ENCODE assay signal across 8 cellular contexts in the genomic region with DNA sequence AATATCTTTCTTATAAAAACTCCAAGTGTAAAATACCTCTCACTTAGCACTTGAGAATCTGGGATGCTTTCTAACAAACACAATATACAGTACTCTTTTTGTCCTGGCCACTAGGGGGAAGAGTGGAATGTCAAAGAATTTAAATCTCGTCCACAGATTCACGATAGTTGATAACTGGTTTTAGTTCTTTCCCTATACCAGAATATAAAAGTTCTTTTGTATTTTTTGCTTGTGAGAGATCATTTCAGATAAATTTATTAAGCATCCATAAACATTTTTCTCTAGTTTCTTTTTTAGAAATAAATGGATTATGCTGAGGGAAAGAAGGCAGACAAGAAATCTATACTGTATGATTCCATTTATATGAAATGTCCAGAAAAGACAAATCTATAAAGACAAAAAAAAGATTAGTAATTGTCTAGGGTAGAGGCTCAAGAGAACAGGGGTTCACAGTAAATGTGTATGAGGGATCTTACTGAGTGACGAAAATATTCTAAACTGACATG. TPM values are rescaled to one million over a fixed set of nuclear protein-coding genes. Genes with fewer than 3 reads are reported as not detected.
DNase-seq lines count a peak whose midpoint lies in the region; TF ChIP-seq lines count a peak whose summit lies in the region.

No MANE protein-coding gene starts in this region.

- no peaks in the 10 kb centered on the region; the same call in 1 of the 2 replicates for H3K9me3 ChIP-seq in SK-N-SH
- no peaks in the 10 kb centered on the region for H3K9me3 ChIP-seq in esophagus muscularis mucosa
- no peaks in the 10 kb centered on the region for H3K9me3 ChIP-seq in neural cell (ENCODE audit: low read length)

- H3K9ac ChIP-seq in SK-N-SH (no peak overlapping the region), neural cell (ENCODE audit: low read length) (no peak overlapping the region)

- H3K4me1 ChIP-seq in SK-N-SH (ENCODE audit: control insufficient read depth in 1 of 2, insufficient read depth in 2 of 2, low read depth in 1 of 2, low read length in 1 of 2) = no peaks in the 10 kb centered on the region; a peak in 1 of 4 replicates
- no peaks in the 10 kb centered on the region for H3K4me1 ChIP-seq in esophagus muscularis mucosa

- intact Hi-C loops in esophagus muscularis mucosa (cut with DNase I) = loop anchor here (1.0 kb wide), 1 partner anchor 66 kb away; no protein-coding TSS in a partner anchor

- no peaks in the 10 kb centered on the region for H3K9me2 ChIP-seq in SK-N-SH
- H3K9me2 ChIP-seq in neural cell (ENCODE audit: insufficient read depth, low read length) = no peaks in the 10 kb centered on the region

- no peak overlapping the region for H3K27ac ChIP-seq in SK-N-SH (ENCODE audit: low read depth in 2 of 2, low read length in 1 of 2)
- no peak overlapping the region for H3K27ac ChIP-seq in esophagus muscularis mucosa (replicated peaks in 1 of 4)
- no peak overlapping the region for H3K27ac ChIP-seq in neural cell (ENCODE audit: low read length)

- POLR2A ChIA-PET in BJ (lab: Charles Lee) = no interaction called here
- POLR2A ChIA-PET in SK-N-SH (lab: Yijun Ruan, JAX) = no interaction called here

- H2AFZ ChIP-seq in SK-N-SH (ENCODE audit: low read depth) (peak overlapping the region; percentile 60; the same call in 1 of the 2 replicates), neural cell (ENCODE audit: low read depth, low read length) (no peak overlapping the region)

- H3K36me3 ChIP-seq in BJ (ENCODE audit: control insufficient read depth, insufficient read depth, low read length) (no peaks in the 10 kb centered on the region), SK-N-SH (replicated peaks in 1 of 2; ENCODE audit: control insufficient read depth in 1 of 2, insufficient read depth in 2 of 2, low read length in 1 of 2) (no peaks in the 10 kb centered on the region), esophagus muscularis mucosa (no peaks in the 10 kb centered on the region), neural cell (ENCODE audit: insufficient read depth, low read length) (no peaks in the 10 kb centered on the region)

- H4K20me1 ChIP-seq in SK-N-SH (ENCODE audit: insufficient read depth) (no peaks in the 10 kb centered on the region), neural cell (ENCODE audit: insufficient read depth) (no peaks in the 10 kb centered on the region)

- CTCF ChIA-PET in BJ (lab: Yijun Ruan, JAX) = interaction anchor here (3.3 kb wide), 1 partner anchor 66 kb away, joined by 20 read pairs; no protein-coding TSS in a partner anchor
- CTCF ChIA-PET in SK-N-SH (lab: Yijun Ruan, JAX) = interaction anchor here (0.8 kb wide), 1 partner anchor 10 kb away, joined by 3 read pairs; no protein-coding TSS in a partner anchor

- no peak for TF ChIP-seq POLR2A in esophagus muscularis mucosa (IDR thresholded peaks at IDR 0.05; ENCODE audit: low read depth)

- 33% methylated on average over 3 of the region's 3 CpGs for WGBS in SK-N-SH (ENCODE audit: low lambda C conversion rate)
- WGBS in esophagus muscularis mucosa = 30% methylated on average over 3 of the region's 3 CpGs

- TF ChIP-seq EP300 in SK-N-SH (IDR thresholded peaks at IDR 0.05; ENCODE audit: borderline replicate concordance in 1 of 2, low read depth in 1 of 2, low read length in 1 of 2) (no peak), esophagus muscularis mucosa (IDR thresholded peaks at IDR 0.05) (no peak), neural cell (conservative IDR thresholded peaks at IDR 0.05; ENCODE audit: poor library complexity, severe bottlenecking) (no peak)

- no peak for DNase-seq in BJ (ENCODE audit: low read depth)
- peak; percentile 41 for DNase-seq in HPDE6-E6E7 (ENCODE audit: extremely low spot score)
- DNase-seq in SK-N-SH = peak; percentile 59
- DNase-seq in esophagus muscularis mucosa (ENCODE audit: extremely low spot score) = no peak
- no peak for DNase-seq in ecto neural progenitor cell (ENCODE audit: low spot score)
- no peak for DNase-seq in stimulated activated naive CD4-positive, alpha-beta T cell treated with Interleukin-2 at 50 U/mL for 16 hours (lab: John Stamatoyannopoulos, UW)

- H3K27me3 ChIP-seq in BJ (ENCODE audit: control insufficient read depth, insufficient read depth, low read length) (no peaks in the 10 kb centered on the region), SK-N-SH (ENCODE audit: insufficient read depth) (no peaks in the 10 kb centered on the region), esophagus muscularis mucosa (no peaks in the 10 kb centered on the region), neural cell (ENCODE audit: insufficient read depth, low read depth, low read length) (no peaks in the 10 kb centered on the region)

- TF ChIP-seq RAD21 in SK-N-SH (IDR thresholded peaks at IDR 0.05; ENCODE audit: low read length) (peak; percentile 82), neural cell (conservative IDR thresholded peaks at IDR 0.05) (peak; percentile 45)

- H3K4me3 ChIP-seq in BJ (ENCODE audit: low read depth, low read length) = no peak overlapping the region
- H3K4me3 ChIP-seq in SK-N-SH (ENCODE audit: low read depth in 2 of 2, low read length in 1 of 2) = no peak overlapping the region
- no peak overlapping the region for H3K4me3 ChIP-seq in esophagus muscularis mucosa
- no peak overlapping the region for H3K4me3 ChIP-seq in neural cell (ENCODE audit: low read length)

- H3K79me2 ChIP-seq in SK-N-SH (ENCODE audit: insufficient read depth) (no peaks in the 10 kb centered on the region), neural cell (replicated peaks; ENCODE audit: insufficient read depth, low read length) (no peaks in the 10 kb centered on the region)

- peak; percentile 65 for TF ChIP-seq CTCF in BJ (IDR thresholded peaks at IDR 0.05; ENCODE audit: insufficient read depth, low read depth, low read length)
- peak; percentile 45; the same call in 1 of the 2 replicates for TF ChIP-seq CTCF in GM12874 (IDR thresholded peaks at IDR 0.05; ENCODE audit: insufficient read depth, low read depth, low read length)
- peak; percentile 80 for TF ChIP-seq CTCF in SK-N-SH (IDR thresholded peaks at IDR 0.05)
- TF ChIP-seq CTCF in esophagus muscularis mucosa (IDR thresholded peaks at IDR 0.05) = peak; percentile 66 to 75 (median 70)
- TF ChIP-seq CTCF in neural cell (IDR thresholded peaks at IDR 0.05; ENCODE audit: poor library complexity, severe bottlenecking) = peak; percentile 58

- H3F3A ChIP-seq in SK-N-SH (replicated peaks; ENCODE audit: insufficient read depth) (no peaks in the 10 kb centered on the region), neural cell (ENCODE audit: insufficient read depth, low read length, poor library complexity, severe bottlenecking) (no peaks in the 10 kb centered on the region)

- no peak overlapping the region for H3K4me2 ChIP-seq in SK-N-SH
- H3K4me2 ChIP-seq in neural cell (ENCODE audit: low read length) = no peak overlapping the region

TF ChIP-seq in SK-N-SH, 30 proteins besides CTCF, POLR2A, EP300 and RAD21:
- TF ChIP-seq SMC3 (IDR thresholded peaks at IDR 0.05; ENCODE audit: low read depth, low read length) = peak; percentile 74
- TF ChIP-seq, protein P1, sequence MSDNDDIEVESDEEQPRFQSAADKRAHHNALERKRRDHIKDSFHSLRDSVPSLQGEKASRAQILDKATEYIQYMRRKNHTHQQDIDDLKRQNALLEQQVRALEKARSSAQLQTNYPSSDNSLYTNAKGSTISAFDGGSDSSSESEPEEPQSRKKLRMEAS (IDR thresholded peaks at IDR 0.05; ENCODE audit: low read depth) = no peak

TF ChIP-seq in neural cell, 6 proteins besides CTCF, POLR2A, EP300 and RAD21 (continues in another document):
- no peak for TF ChIP-seq MXI1 (conservative IDR thresholded peaks at IDR 0.05; ENCODE audit: poor library complexity, severe bottlenecking)
- no peak for TF ChIP-seq SMC3 (conservative IDR thresholded peaks at IDR 0.05; ENCODE audit: poor library complexity)
- no peak for TF ChIP-seq POLR2AphosphoS5 (IDR thresholded peaks at IDR 0.05)
- TF ChIP-seq, protein P2, sequence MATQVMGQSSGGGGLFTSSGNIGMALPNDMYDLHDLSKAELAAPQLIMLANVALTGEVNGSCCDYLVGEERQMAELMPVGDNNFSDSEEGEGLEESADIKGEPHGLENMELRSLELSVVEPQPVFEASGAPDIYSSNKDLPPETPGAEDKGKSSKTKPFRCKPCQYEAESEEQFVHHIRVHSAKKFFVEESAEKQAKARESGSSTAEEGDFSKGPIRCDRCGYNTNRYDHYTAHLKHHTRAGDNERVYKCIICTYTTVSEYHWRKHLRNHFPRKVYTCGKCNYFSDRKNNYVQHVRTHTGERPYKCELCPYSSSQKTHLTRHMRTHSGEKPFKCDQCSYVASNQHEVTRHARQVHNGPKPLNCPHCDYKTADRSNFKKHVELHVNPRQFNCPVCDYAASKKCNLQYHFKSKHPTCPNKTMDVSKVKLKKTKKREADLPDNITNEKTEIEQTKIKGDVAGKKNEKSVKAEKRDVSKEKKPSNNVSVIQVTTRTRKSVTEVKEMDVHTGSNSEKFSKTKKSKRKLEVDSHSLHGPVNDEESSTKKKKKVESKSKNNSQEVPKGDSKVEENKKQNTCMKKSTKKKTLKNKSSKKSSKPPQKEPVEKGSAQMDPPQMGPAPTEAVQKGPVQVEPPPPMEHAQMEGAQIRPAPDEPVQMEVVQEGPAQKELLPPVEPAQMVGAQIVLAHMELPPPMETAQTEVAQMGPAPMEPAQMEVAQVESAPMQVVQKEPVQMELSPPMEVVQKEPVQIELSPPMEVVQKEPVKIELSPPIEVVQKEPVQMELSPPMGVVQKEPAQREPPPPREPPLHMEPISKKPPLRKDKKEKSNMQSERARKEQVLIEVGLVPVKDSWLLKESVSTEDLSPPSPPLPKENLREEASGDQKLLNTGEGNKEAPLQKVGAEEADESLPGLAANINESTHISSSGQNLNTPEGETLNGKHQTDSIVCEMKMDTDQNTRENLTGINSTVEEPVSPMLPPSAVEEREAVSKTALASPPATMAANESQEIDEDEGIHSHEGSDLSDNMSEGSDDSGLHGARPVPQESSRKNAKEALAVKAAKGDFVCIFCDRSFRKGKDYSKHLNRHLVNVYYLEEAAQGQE (IDR thresholded peaks at IDR 0.05; ENCODE audit: borderline replicate concordance) = no peak
- TF ChIP-seq EZH2 (IDR thresholded peaks at IDR 0.05; ENCODE audit: borderline replicate concordance, insufficient read depth, low read length, poor library complexity, severe bottlenecking) = no peak

RNA-seq across cellular contexts. Expression of a gene that starts 50.4 kb away (rescaled TPM):
- polyA plus RNA-seq in BJ (2011; rRNA removed) (24.2 and 29.5 TPM in 2 replicates), SK-N-SH (2012; rRNA removed) (20.3 and 22.9 TPM in 2 replicates), neural cell (1.3 and 1.9 TPM in 2 replicates)
- polyA minus RNA-seq in BJ (2011; rRNA and poly(A)+ RNA removed) = 4.1 and 4.6 TPM in 2 replicates
- 26.7 and 33.6 TPM in 2 replicates for polyA plus RNA-seq in SK-N-SH (2012; cell fraction: cytosol; rRNA removed)
- 4.5 and 7.4 TPM in 2 replicates for polyA plus RNA-seq in SK-N-SH (2012; cell fraction: nucleus; rRNA removed)
- total RNA-seq in esophagus muscularis mucosa = 1 to 10 TPM; 2.0 to 4.3 (median 3.4) TPM
- 0.58 TPM in 1 of 2 replicates, not detected in the other for polyA minus RNA-seq in neural cell

RNA-seq across cellular contexts. Expression of a gene that starts 52.6 kb away (rescaled TPM):
- polyA plus RNA-seq in BJ (2011; rRNA removed) (23.9 and 28.6 TPM in 2 replicates), SK-N-SH (2012; rRNA removed) (14.0 and 19.1 TPM in 2 replicates), neural cell (105 and 116 TPM in 2 replicates)
- 26.3 and 32.6 TPM in 2 replicates for polyA minus RNA-seq in BJ (2011; rRNA and poly(A)+ RNA removed)
- 16.8 and 17.6 TPM in 2 replicates for polyA plus RNA-seq in SK-N-SH (2012; cell fraction: cytosol; rRNA removed)
- polyA plus RNA-seq in SK-N-SH (2012; cell fraction: nucleus; rRNA removed) = 24.5 and 41.2 TPM in 2 replicates
- 10 to 100 TPM; 52.3 to 68.5 (median 60.7) TPM for total RNA-seq in esophagus muscularis mucosa
- polyA minus RNA-seq in neural cell = 156 and 163 TPM in 2 replicates

Comparison
In these comparisons a context has a peak if more than half of its experiments do, and no peak if none do; other contexts are left out.
1. DNase-seq: peak in HPDE6-E6E7 (single experiment) and SK-N-SH (single experiment); none in BJ (single experiment), esophagus muscularis mucosa (single experiment), ecto neural progenitor cell (single experiment) and stimulated activated naive CD4-positive, alpha-beta T cell treated with Interleukin-2 at 50 U/mL for 16 hours (single experiment).
2. Peak in every context shown above with its lines, with median percentiles within 50 percentile points of each other: CTCF ChIP-seq.